6 cellular contexts compared by ENCODE assay signal in the genomic region with DNA sequence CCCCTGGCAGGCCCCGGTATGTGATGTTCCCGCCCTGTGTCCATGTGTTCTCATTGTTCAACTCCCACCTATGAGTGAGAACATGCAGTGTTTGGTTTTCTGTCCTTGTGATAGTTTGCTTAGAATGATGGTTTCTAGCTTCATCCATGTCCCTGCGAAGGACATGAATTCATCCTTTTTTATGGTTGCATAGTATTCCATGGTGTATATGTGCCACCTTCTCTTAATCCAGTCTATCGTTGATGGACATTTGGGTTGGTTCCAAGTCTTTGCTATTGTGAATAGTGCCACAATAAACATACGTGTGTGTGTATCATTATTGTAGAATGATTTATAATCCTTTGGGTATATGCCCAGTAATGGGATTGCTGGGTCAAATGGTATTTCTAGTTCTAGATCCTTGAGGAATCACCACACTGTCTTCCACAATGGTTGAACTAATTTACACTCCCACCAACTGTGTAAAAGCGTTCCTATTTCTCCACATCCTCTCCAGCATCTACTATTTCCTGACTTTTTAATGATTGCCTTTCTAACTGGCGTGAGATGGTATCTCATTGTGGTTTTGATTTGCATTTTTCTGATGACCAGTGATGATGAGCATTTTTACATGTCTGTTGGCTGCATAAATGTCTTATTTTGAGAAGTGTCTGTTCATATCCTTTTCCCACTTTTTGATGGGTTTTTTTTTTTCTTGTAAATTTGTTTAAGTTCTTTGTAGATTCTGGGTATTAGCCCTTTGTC. TPM values are rescaled to one million over a fixed set of nuclear protein-coding genes. Genes with fewer than 3 reads are reported as not detected.
"Had no signal": no experiment of that assay in that cellular context is flagged by ENCODE, and none has a peak within 500 bp of the region (broad histone marks: within the 10 kb centered on the region; RNA-seq: fewer than 3 reads in every experiment).

No MANE protein-coding gene starts in this region.

RNA-seq across cellular contexts. Expression of a gene that starts 32.5 kb away (rescaled TPM):
- total RNA-seq: activated CD4-positive, alpha-beta memory T cell treated with anti-CD3 and anti-CD28 coated beads for 36 hours; activated CD4-positive, alpha-beta memory T cell treated with anti-CD3 and anti-CD28 coated beads, Interleukin-2, amount 10 ng/mL, durations not matched to agents 7 days and 5 days; activated CD4-positive, alpha-beta T cell treated with anti-CD3 and anti-CD28 coated beads for 36 hours; activated CD4-positive, alpha-beta T cell treated with anti-CD3 and anti-CD28 coated beads, Interleukin-2, amount 10 ng/mL, durations not matched to agents 7 days and 5 days; T-helper 17 cell; T-helper 2 cell treated with Interferon-gamma antibody and Interleukin-4, amounts not matched to agents 100 ng/mL and 5 ng/mL, for 36 hours had no signal
